7 cellular contexts compared by ENCODE assay signal in the genomic region with DNA sequence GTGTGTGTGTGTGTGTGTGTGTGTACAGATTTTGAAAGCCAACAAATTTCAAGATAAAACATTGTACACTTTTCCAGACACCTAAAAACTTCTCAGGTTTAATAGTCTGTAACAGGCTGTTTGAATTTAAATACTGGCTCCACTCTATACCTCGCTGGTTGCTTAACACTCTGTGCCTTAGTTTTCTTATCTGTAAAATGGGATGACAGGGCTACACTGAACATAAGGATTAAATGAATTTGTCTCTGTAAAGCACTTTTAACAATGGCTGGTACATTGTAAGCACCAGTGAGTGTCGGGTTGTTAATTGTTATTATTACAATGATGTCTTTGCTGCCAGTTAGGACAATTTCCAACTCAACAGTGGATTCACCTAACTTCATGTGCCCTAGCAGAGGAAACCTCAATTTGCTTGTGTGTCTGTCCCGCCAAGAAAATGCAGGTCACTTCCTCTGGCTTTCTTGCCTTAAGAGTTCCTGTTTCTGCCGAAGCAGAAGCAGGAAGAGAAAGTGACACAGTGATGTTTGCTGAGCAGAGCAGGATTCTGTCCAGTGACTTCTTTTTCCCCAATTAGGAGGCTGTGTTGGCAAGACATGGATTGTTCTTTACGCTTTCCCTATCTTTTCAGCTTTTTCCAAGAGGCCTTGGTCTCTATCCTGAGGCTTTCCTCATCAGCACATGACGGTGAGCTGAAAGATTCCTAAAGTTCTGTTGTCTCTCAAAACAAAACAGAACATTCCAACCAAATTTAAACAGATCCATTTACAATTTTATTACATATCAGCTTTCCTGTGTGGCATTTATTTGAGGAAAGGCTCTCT.
DNase-seq lines count a peak whose midpoint lies in the region; ATAC-seq and TF ChIP-seq lines count a peak whose summit lies in the region.

No MANE protein-coding gene starts in this region.

- H3K4me1 Mint-ChIP-seq in natural killer cell: peaks cover 30 to 42% of the 10 kb centered on the region in 2 donors

- POLR2A ChIA-PET in Panc1 (lab: Charles Lee): no interaction called here

- TF ChIP-seq CTCF in Panc1 (IDR thresholded peaks at IDR 0.05) (no peak), natural killer cell (IDR thresholded peaks at IDR 0.05) (no peak), thyroid gland (IDR thresholded peaks at IDR 0.05) (no peak)

- CTCF ChIA-PET in Panc1 (lab: Charles Lee): no interaction called here

- no TSS peak for BruUV-seq in Panc1 (replicated peaks; lab: Mats Ljungman, UMichigan)

- intact Hi-C loops in Panc1 (cut with micrococcal nuclease; ENCODE audit: unreplicated experiment) (no loop called here), natural killer cell (cut with micrococcal nuclease) (loop anchor here (1.0 to 2.0 kb wide), 3 partner anchors 18 to 100 kb away; no protein-coding TSS in a partner anchor), thyroid gland (cut with DNase I) (no loop called here)

- in situ Hi-C loops in Panc1 (cut with HindIII; ENCODE audit: low pct_unique_long_range_greater_than_20kb, low sequenced_read_pairs): no loop called here

- ATAC-seq in GM18873 (IDR thresholded peaks at IDR 0.05; ENCODE audit: low FRiP score, unreplicated experiment) (peak; percentile 63), HG02840 (IDR thresholded peaks at IDR 0.05; ENCODE audit: low FRiP score, unreplicated experiment) (peak; percentile 53), Panc1 (no peak), natural killer cell (peak; percentile 52 to 79 (median 54))

- no peaks in the 10 kb centered on the region for H3K36me3 ChIP-seq in Panc1 (ENCODE audit: control insufficient read depth, insufficient read depth, low read length)
- H3K36me3 ChIP-seq in thyroid gland: no peaks in the 10 kb centered on the region

- H3K4me1 ChIP-seq in Panc1 (ENCODE audit: control insufficient read depth, insufficient read depth, low read length) (no peaks in the 10 kb centered on the region), thyroid gland (no peaks in the 10 kb centered on the region)

- H3K27me3 ChIP-seq in Panc1 (ENCODE audit: control insufficient read depth, insufficient read depth, low read length): no peaks in the 10 kb centered on the region
- H3K27me3 ChIP-seq in thyroid gland: no peaks in the 10 kb centered on the region

- H3K27ac Mint-ChIP-seq in natural killer cell: peak overlapping the region; percentile 94 to 96

- no peaks in the 10 kb centered on the region for H3K9me3 Mint-ChIP-seq in natural killer cell

- DNase-seq in Panc1 (ENCODE audit: low read depth, low spot score): no peak
- DNase-seq in natural killer cell: peak; percentile 23
- DNase-seq in NCI-H187 (lab: John Stamatoyannopoulos, UW): no peak
- DNase-seq in thyroid gland: no peak

- H3K9me3 ChIP-seq in Panc1 (ENCODE audit: control insufficient read depth, insufficient read depth, low read depth, low read length) (no peaks in the 10 kb centered on the region), thyroid gland (no peaks in the 10 kb centered on the region)

- H3K4me3 Mint-ChIP-seq in natural killer cell: peak overlapping the region; percentile 86

- H3K27me3 Mint-ChIP-seq in natural killer cell (ENCODE audit: low read depth in 2 of 2): no peaks in the 10 kb centered on the region

- H3K4me3 ChIP-seq in Panc1 (ENCODE audit: low read depth in 2 of 2, low read length in 2 of 2) (peak overlapping the region in 1 of 2 experiments; percentile 2; a peak in 1 of 4 replicates), thyroid gland (replicated peaks in 1 of 3) (no peak overlapping the region)

- no peaks in the 10 kb centered on the region for H3K36me3 Mint-ChIP-seq in natural killer cell

- H3K27ac ChIP-seq in Panc1 (ENCODE audit: low read length) (peak overlapping the region; percentile 48; the same call in 1 of the 2 replicates), cingulate gyrus (ENCODE audit: low read depth, low read length) (peak overlapping the region; percentile 69), thyroid gland (no peak overlapping the region)

- 67 to 69% methylated on average over 6 of the region's 6 CpGs for WGBS in thyroid gland, 2 donors

- no peak for TF ChIP-seq POLR2A in thyroid gland (IDR thresholded peaks at IDR 0.05)

Comparison
In these comparisons a context has a peak if more than half of its experiments do, and no peak if none do; other contexts are left out.
1. H3K27ac ChIP-seq: peak in Panc1 (single experiment) and cingulate gyrus (single experiment); none in thyroid gland (0 of 3).